Comparison of ENCODE assay signal across 16 cellular contexts in the genomic region with DNA sequence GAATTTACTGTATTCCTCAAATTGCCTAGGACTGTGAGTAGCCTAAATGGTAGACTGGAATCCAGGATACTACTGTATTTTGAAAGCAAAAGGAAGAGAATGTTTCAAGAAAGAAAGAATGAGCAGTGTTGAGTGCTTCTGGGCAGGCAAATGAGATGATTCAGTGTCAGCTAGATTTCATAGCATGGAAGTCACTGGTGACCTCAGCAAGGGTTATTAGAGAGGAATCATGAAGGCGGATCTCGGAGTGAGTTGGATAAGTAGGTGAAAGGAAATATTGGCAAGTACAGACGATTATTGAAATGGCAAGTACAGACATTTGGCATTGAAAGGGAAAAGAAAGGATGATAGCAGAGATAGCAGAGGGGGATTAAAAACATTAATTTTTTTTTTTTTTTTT. TPM values are rescaled to one million over a fixed set of nuclear protein-coding genes. Genes with fewer than 3 reads are reported as not detected.
DNase-seq lines count a peak whose midpoint lies in the region; ATAC-seq, FAIRE-seq and TF ChIP-seq lines count a peak whose summit lies in the region.
"Had no signal": no experiment of that assay in that cellular context is flagged by ENCODE, and none has a peak within 500 bp of the region (broad histone marks: within the 10 kb centered on the region; RNA-seq: fewer than 3 reads in every experiment).

No MANE protein-coding gene starts in this region.

- DNase-seq in AG20443 (ENCODE audit: low spot score) (peak; percentile 61), HTR-8/SVneo (ENCODE audit: insufficient read length, low spot score) (peak; percentile 12), mammary epithelial cell (peak; percentile 69), keratinocyte (ENCODE audit: low read depth, low spot score) (peak; percentile 26), SW 1271 (lab: John Stamatoyannopoulos, UW) (no peak), CD1c-positive myeloid dendritic cell (ENCODE audit: extremely low spot score) (no peak)
- DNase-seq: activated CD4-positive, alpha-beta T cell treated with anti-CD3 and anti-CD28 coated beads, Interleukin-2, amount 50 U/mL, for 4 hours; kidney; midbrain; NCI-H2171 treated with DMSO at 0.1 percent for 48 hours; occipital lobe; SIG-M5 had no signal

- intact Hi-C loops in mammary epithelial cell (cut with micrococcal nuclease) = no loop called here

- no peaks in the 10 kb centered on the region for H3K36me3 ChIP-seq in mammary epithelial cell (ENCODE audit: insufficient read depth, low read length)
- no peaks in the 10 kb centered on the region for H3K36me3 ChIP-seq in keratinocyte (ENCODE audit: control insufficient read depth in 2 of 2, extremely low read depth in 1 of 2, insufficient read depth in 2 of 2, low read length in 2 of 2)

- peak overlapping the region; percentile 19 for H3K4me2 ChIP-seq in mammary epithelial cell (ENCODE audit: insufficient read depth, low read depth, low read length)
- H3K4me2 ChIP-seq in keratinocyte (ENCODE audit: control insufficient read depth, extremely low read depth, insufficient read depth, low read depth, low read length) = peak overlapping the region; percentile 77

- H3K27ac ChIP-seq in mammary epithelial cell (ENCODE audit: insufficient read depth, low read depth, low read length) = peak overlapping the region; percentile 29
- H3K27ac ChIP-seq in keratinocyte (ENCODE audit: control insufficient read depth, insufficient read depth, low read length) = peak overlapping the region; percentile 59
- H3K27ac ChIP-seq: C4-2B had no signal

- H3K9ac ChIP-seq in mammary epithelial cell (ENCODE audit: insufficient read depth, low read length) (no peak overlapping the region), keratinocyte (ENCODE audit: control insufficient read depth, extremely low read depth, insufficient read depth, low read length) (no peak overlapping the region)

- CTCF ChIA-PET in mammary epithelial cell (lab: Charles Lee; ENCODE audit: low non-redundant PET) = no interaction called here

- no peak for TF ChIP-seq CTCF in mammary epithelial cell (conservative IDR thresholded peaks at IDR 0.05 in 1 of 2, IDR thresholded peaks at IDR 0.05 in 1 of 2; ENCODE audit: extremely low read depth in 1 of 2, insufficient read depth in 1 of 2, low read depth in 1 of 2, low read length in 2 of 2)
- TF ChIP-seq CTCF in keratinocyte (optimal IDR thresholded peaks at IDR 0.05 in 1 of 3, IDR thresholded peaks at IDR 0.05 in 1 of 3, conservative IDR thresholded peaks at IDR 0.05 in 1 of 3; ENCODE audit: extremely low read depth in 1 of 3, insufficient read depth in 2 of 3, low read length in 3 of 3) = no peak

- dilution Hi-C loops in mammary epithelial cell (cut with HindIII; ENCODE audit: low sequenced_read_pairs) = no loop called here
- dilution Hi-C loops in keratinocyte (cut with MboI; ENCODE audit: extremely low pct_ligation_motif_present, low sequenced_read_pairs) = no loop called here

- no peaks in the 10 kb centered on the region for H3K9me1 ChIP-seq in keratinocyte (ENCODE audit: control insufficient read depth, extremely low read depth, insufficient read depth, low read length)

- H3K4me1 ChIP-seq in mammary epithelial cell (ENCODE audit: insufficient read depth, low read length) = peaks cover 23% of the 10 kb centered on the region
- H3K4me1 ChIP-seq in keratinocyte (ENCODE audit: control insufficient read depth, extremely low read depth, insufficient read depth, low read length) = peaks cover 32% of the 10 kb centered on the region

- BruUV-seq in mammary epithelial cell (replicated peaks; lab: Mats Ljungman, UMichigan) = no TSS peak

- H3K9me3 ChIP-seq in mammary epithelial cell (replicated peaks; ENCODE audit: insufficient read depth, low read length) (no peaks in the 10 kb centered on the region), keratinocyte (ENCODE audit: control insufficient read depth, low read depth, low read length) (no peaks in the 10 kb centered on the region)

- H3K79me2 ChIP-seq in mammary epithelial cell (ENCODE audit: insufficient read depth, low read length) (peaks cover 94% of the 10 kb centered on the region), keratinocyte (ENCODE audit: control insufficient read depth, insufficient read depth, low read length) (peaks cover 70% of the 10 kb centered on the region)

- H2AFZ ChIP-seq in mammary epithelial cell (ENCODE audit: low read depth, low read length) (no peak overlapping the region), keratinocyte (ENCODE audit: control insufficient read depth, low read length) (peak overlapping the region; percentile 57)

- FAIRE-seq in HTR-8/SVneo (lab: Jason Lieb, UNC) (no peak), keratinocyte (lab: Jason Lieb, UNC) (peak; percentile 90)
- FAIRE-seq: kidney had no signal

- WGBS in mammary epithelial cell (ENCODE audit: low coverage, missing lambda C conversion rate) = 63% methylated on average over 3 of the region's 3 CpGs

- H3K27me3 ChIP-seq in mammary epithelial cell (ENCODE audit: insufficient read depth, low read length) (no peaks in the 10 kb centered on the region), keratinocyte (ENCODE audit: control insufficient read depth, extremely low read depth, insufficient read depth, low read length) (no peaks in the 10 kb centered on the region)

- in situ Hi-C loops in mammary epithelial cell (cut with MboI; ENCODE audit: low sequenced_read_pairs in 2 of 2) = no loop called here

- H4K20me1 ChIP-seq in mammary epithelial cell (ENCODE audit: insufficient read depth, low read length) (peaks cover 2% of the 10 kb centered on the region), keratinocyte (ENCODE audit: control insufficient read depth, extremely low read depth, insufficient read depth, low read length) (no peaks in the 10 kb centered on the region)

- no peak overlapping the region for H3K4me3 ChIP-seq in mammary epithelial cell (replicated peaks in 1 of 3; ENCODE audit: insufficient read depth in 1 of 3, low read depth in 2 of 3, low read length in 3 of 3)
- H3K4me3 ChIP-seq in keratinocyte (ENCODE audit: control insufficient read depth in 2 of 3, extremely low read depth in 1 of 3, insufficient read depth in 2 of 3, low read depth in 1 of 3, low read length in 3 of 3) = peak overlapping the region in 2 of 3 experiments; percentile 15 to 26
- H3K4me3 ChIP-seq: skin epidermis had no signal

- no peak for ATAC-seq in HG03135 (IDR thresholded peaks at IDR 0.05; ENCODE audit: unreplicated experiment)
- ATAC-seq in HG03442 (IDR thresholded peaks at IDR 0.05; ENCODE audit: unreplicated experiment) = no peak

RNA-seq across cellular contexts. Expression of gene VRK1, which starts 27.1 kb away (rescaled TPM):
- 10 to 100 TPM; 15.5 to 27.9 TPM for total RNA-seq in mammary epithelial cell
- polyA plus RNA-seq in mammary epithelial cell (25.2 TPM), keratinocyte (8.6 to 27.1 TPM (median 18.6 TPM) in 3 replicates)
- polyA minus RNA-seq in mammary epithelial cell (34.7 TPM), keratinocyte (0.92 to 35.9 TPM (median 8.6 TPM) in 3 replicates)
- polyA plus RNA-seq in keratinocyte (2011; ENCODE audit: low read depth) = 10.6 TPM
- polyA plus RNA-seq in keratinocyte (2011; cell fraction: cytosol; rRNA removed) = 9.1 and 14.1 TPM in 2 replicates
- polyA plus RNA-seq in keratinocyte (2011; cell fraction: nucleus; rRNA removed) = 11.4 and 15.6 TPM in 2 replicates
- polyA plus RNA-seq in keratinocyte (2012; ENCODE audit: low replicate concordance) = 5.9 and 19.9 TPM in 2 replicates
- polyA minus RNA-seq in keratinocyte (2011; cell fraction: cytosol; rRNA and poly(A)+ RNA removed) = 5.6 TPM
- polyA minus RNA-seq in keratinocyte (2011; cell fraction: nucleus; rRNA and poly(A)+ RNA removed) = 8.1 and 14.1 TPM in 2 replicates

Comparison
In these comparisons a context has a peak if more than half of its experiments do, and no peak if none do; other contexts are left out.
1. DNase-seq: peak in AG20443 (single experiment), HTR-8/SVneo (single experiment), mammary epithelial cell (single experiment) and keratinocyte (single experiment); none in SW 1271 (0 of 2) and CD1c-positive myeloid dendritic cell (single experiment).
2. H3K4me3 ChIP-seq: peak in keratinocyte (2 of 3); none in mammary epithelial cell (0 of 3).